Comparison of ENCODE assay signal across 15 cellular contexts in genomic region chr15:53658827-53659226, GRCh38.
A peak's percentile ranks its signal among the peaks of the same experiment; 100 is the strongest.
DNase-seq lines count a peak whose midpoint lies in the region; FAIRE-seq and TF ChIP-seq lines count a peak whose summit lies in the region.
"Had no signal": no experiment of that assay in that cellular context is flagged by ENCODE, and none has a peak within 500 bp of the region (broad histone marks: within the 10 kb centered on the region; RNA-seq: fewer than 3 reads in every experiment).

No MANE protein-coding gene starts in this region.

- H3K27ac ChIP-seq in astrocyte (ENCODE audit: low read depth, low read length) (no peak overlapping the region), small intestine (ENCODE audit: low read depth in 1 of 2, low read length in 1 of 2) (no peak overlapping the region), Karpas-422 (ENCODE audit: low read length) (no peak overlapping the region)
- H3K27ac ChIP-seq: BLaER1 treated with 17β-estradiol and CSF1 and Interleukin-3, amounts not matched to agents 10 nM and 100 nM; right atrium auricular region; upper lobe of right lung had no signal

- FAIRE-seq in astrocyte (lab: Jason Lieb, UNC) (no peak), small intestine (lab: Jason Lieb, UNC) (no peak)

- no peak overlapping the region for H3K27ac Mint-ChIP-seq in astrocyte (ENCODE audit: unreplicated experiment)
- H3K27ac Mint-ChIP-seq: naive thymus-derived CD4-positive, alpha-beta T cell had no signal

- no peaks in the 10 kb centered on the region for H3K27me3 ChIP-seq in astrocyte (ENCODE audit: insufficient read depth, low read length)
- no peaks in the 10 kb centered on the region for H3K27me3 ChIP-seq in small intestine (ENCODE audit: control insufficient read depth in 2 of 2, insufficient read depth in 2 of 2, low read length in 2 of 2)
- no peaks in the 10 kb centered on the region for H3K27me3 ChIP-seq in Karpas-422 (ENCODE audit: low read length)
- H3K27me3 ChIP-seq: BLaER1 treated with 17β-estradiol and CSF1 and Interleukin-3, amounts not matched to agents 10 nM and 100 nM; right atrium auricular region; upper lobe of right lung had no signal

- no peak overlapping the region for H3K4me3 Mint-ChIP-seq in astrocyte (ENCODE audit: unreplicated experiment)
- H3K4me3 Mint-ChIP-seq: naive thymus-derived CD4-positive, alpha-beta T cell had no signal

- H3K9me3 ChIP-seq in astrocyte (ENCODE audit: insufficient read depth, low read depth, low read length): no peaks in the 10 kb centered on the region
- no peaks in the 10 kb centered on the region for H3K9me3 ChIP-seq in small intestine (ENCODE audit: control insufficient read depth, low read depth)
- no peaks in the 10 kb centered on the region for H3K9me3 ChIP-seq in Karpas-422 (ENCODE audit: low read length)
- H3K9me3 ChIP-seq: BLaER1 treated with 17β-estradiol and CSF1 and Interleukin-3, amounts not matched to agents 10 nM and 100 nM; right atrium auricular region; upper lobe of right lung had no signal

- H3K36me3 ChIP-seq in astrocyte (ENCODE audit: insufficient read depth, low read length) (no peaks in the 10 kb centered on the region), small intestine (ENCODE audit: control insufficient read depth in 2 of 2, insufficient read depth in 2 of 2, low read length in 2 of 2) (no peaks in the 10 kb centered on the region), Karpas-422 (ENCODE audit: insufficient read depth, low read length) (no peaks in the 10 kb centered on the region)
- H3K36me3 ChIP-seq: BLaER1 treated with 17β-estradiol and CSF1 and Interleukin-3, amounts not matched to agents 10 nM and 100 nM; right atrium auricular region; upper lobe of right lung had no signal

- H3K4me1 ChIP-seq in astrocyte (ENCODE audit: insufficient read depth, low read length) (no peaks in the 10 kb centered on the region), small intestine (ENCODE audit: control insufficient read depth in 2 of 2, insufficient read depth in 1 of 2, low read depth in 1 of 2, low read length in 1 of 2) (no peaks in the 10 kb centered on the region), Karpas-422 (ENCODE audit: low read length) (no peaks in the 10 kb centered on the region)
- H3K4me1 ChIP-seq: BLaER1 treated with 17β-estradiol and CSF1 and Interleukin-3, amounts not matched to agents 10 nM and 100 nM; right atrium auricular region; upper lobe of right lung had no signal

- no peak for TF ChIP-seq CTCF in astrocyte (IDR thresholded peaks at IDR 0.05; ENCODE audit: insufficient read depth, low read depth, low read length)

- no peak overlapping the region for H2AFZ ChIP-seq in astrocyte (ENCODE audit: low read depth, low read length)
- no peak overlapping the region for H2AFZ ChIP-seq in Karpas-422 (ENCODE audit: low read length)

- no peaks in the 10 kb centered on the region for H3K9me2 ChIP-seq in Karpas-422 (replicated peaks; ENCODE audit: insufficient read depth, low read length)

- H3K4me3 ChIP-seq in astrocyte (ENCODE audit: insufficient read depth, low read depth, low read length) (no peak overlapping the region), small intestine (ENCODE audit: low read depth in 1 of 2, low read length in 2 of 2) (no peak overlapping the region), Karpas-422 (ENCODE audit: low read length) (no peak overlapping the region)
- H3K4me3 ChIP-seq: BLaER1 treated with 17β-estradiol and CSF1 and Interleukin-3, amounts not matched to agents 10 nM and 100 nM; right atrium auricular region; upper lobe of right lung had no signal

- no peaks in the 10 kb centered on the region for H3K4me1 Mint-ChIP-seq in astrocyte (ENCODE audit: low read depth, unreplicated experiment)
- H3K4me1 Mint-ChIP-seq: naive thymus-derived CD4-positive, alpha-beta T cell had no signal

- no peaks in the 10 kb centered on the region for H3K36me3 Mint-ChIP-seq in astrocyte (ENCODE audit: low read depth, unreplicated experiment)
- H3K36me3 Mint-ChIP-seq: naive thymus-derived CD4-positive, alpha-beta T cell had no signal

- no peaks in the 10 kb centered on the region for H3K9me3 Mint-ChIP-seq in astrocyte (ENCODE audit: unreplicated experiment)

- no peak overlapping the region for H3K9ac ChIP-seq in astrocyte (ENCODE audit: low read length)
- H3K9ac ChIP-seq in Karpas-422 (ENCODE audit: low read length): no peak overlapping the region
- H3K9ac ChIP-seq: BLaER1 treated with 17β-estradiol and CSF1 and Interleukin-3, amounts not matched to agents 10 nM and 100 nM had no signal

- H3K27me3 Mint-ChIP-seq in astrocyte (ENCODE audit: low read depth, unreplicated experiment): no peaks in the 10 kb centered on the region

- H4K20me1 ChIP-seq in astrocyte (ENCODE audit: insufficient read depth, low read length) (no peaks in the 10 kb centered on the region), Karpas-422 (ENCODE audit: insufficient read depth, low read depth, low read length) (no peaks in the 10 kb centered on the region)
- H4K20me1 ChIP-seq: BLaER1 treated with 17β-estradiol and CSF1 and Interleukin-3, amounts not matched to agents 10 nM and 100 nM had no signal

- no peak overlapping the region for H3K4me2 ChIP-seq in astrocyte (ENCODE audit: low read length)
- H3K4me2 ChIP-seq in Karpas-422 (ENCODE audit: low read depth, low read length, poor library complexity, severe bottlenecking): no peak overlapping the region
- H3K4me2 ChIP-seq: BLaER1 treated with 17β-estradiol and CSF1 and Interleukin-3, amounts not matched to agents 10 nM and 100 nM had no signal

- DNase-seq in NCI-H1105 treated with DMSO at 0.1 percent for 48 hours (lab: John Stamatoyannopoulos, UW) (peak; percentile 94), NCI-H2196 (lab: John Stamatoyannopoulos, UW; ENCODE audit: unreplicated experiment) (peak; percentile 32), astrocyte (ENCODE audit: low read depth) (peak; percentile 0), small intestine (peak; percentile 12), C1 segment of cervical spinal cord (lab: John Stamatoyannopoulos, UW) (no peak), CD1c-positive myeloid dendritic cell (ENCODE audit: extremely low spot score) (no peak), Karpas-422 (no peak)
- DNase-seq: amniotic stem cell; IMR-90; naive thymus-derived CD4-positive, alpha-beta T cell; stimulated activated CD4-positive, alpha-beta T cell treated with anti-CD3 and anti-CD28 coated beads, Interleukin-2, amount 100 ng/mL, for 24 hours; T1000; upper lobe of right lung had no signal

- H3K79me2 ChIP-seq in astrocyte (ENCODE audit: insufficient read depth, low read length): no peaks in the 10 kb centered on the region
- H3K79me2 ChIP-seq in Karpas-422 (ENCODE audit: low read length): no peaks in the 10 kb centered on the region

- 24 to 31% (median 26%) methylated on average over 2 of the region's 2 CpGs for WGBS in small intestine, 3 donors

Comparison
In these comparisons a context has a peak if more than half of its experiments do, and no peak if none do; other contexts are left out.
1. DNase-seq: peak in NCI-H1105 treated with DMSO at 0.1 percent for 48 hours (single experiment), NCI-H2196 (single experiment), astrocyte (single experiment) and small intestine (single experiment); none in C1 segment of cervical spinal cord (0 of 14), CD1c-positive myeloid dendritic cell (single experiment) and Karpas-422 (single experiment).